15 cellular contexts compared by ENCODE assay signal in genomic region chr2:145919507-145919906, GRCh38.
DNase-seq lines count a peak whose midpoint lies in the region; TF ChIP-seq lines count a peak whose summit lies in the region.
"Had no signal": no experiment of that assay in that cellular context is flagged by ENCODE, and none has a peak within 500 bp of the region (broad histone marks: within the 10 kb centered on the region; RNA-seq: fewer than 3 reads in every experiment).

No MANE protein-coding gene starts in this region.

- H3K36me3 ChIP-seq in BJ (ENCODE audit: control insufficient read depth, insufficient read depth, low read length): no peaks in the 10 kb centered on the region
- H3K36me3 ChIP-seq in Loucy (ENCODE audit: insufficient read depth, low read length): no peaks in the 10 kb centered on the region
- H3K36me3 ChIP-seq in mesenchymal stem cell (ENCODE audit: control insufficient read depth in 1 of 2, insufficient read depth in 2 of 2, low read depth in 1 of 2, low read length in 2 of 2): no peaks in the 10 kb centered on the region
- H3K36me3 ChIP-seq in sigmoid colon: no peaks in the 10 kb centered on the region
- no peaks in the 10 kb centered on the region for H3K36me3 ChIP-seq in adrenal gland (replicated peaks in 1 of 2)
- H3K36me3 ChIP-seq: HAP-1 had no signal

- no peak overlapping the region for H4K8ac ChIP-seq in mesenchymal stem cell (ENCODE audit: low read length)

- H4K20me1 ChIP-seq in Loucy (ENCODE audit: insufficient read depth, low read length, poor library complexity, severe bottlenecking): no peaks in the 10 kb centered on the region

- H3K18ac ChIP-seq in mesenchymal stem cell (ENCODE audit: low read depth in 1 of 2, low read length in 2 of 2): no peak overlapping the region

- H2AFZ ChIP-seq in Loucy (ENCODE audit: low read length) (no peak overlapping the region), mesenchymal stem cell (ENCODE audit: low read depth, low read length) (no peak overlapping the region)

- H3K4me2 ChIP-seq in Loucy (ENCODE audit: low read depth, low read length, poor library complexity, severe bottlenecking) (no peak overlapping the region), mesenchymal stem cell (ENCODE audit: low read length, poor library complexity, severe bottlenecking) (no peak overlapping the region)

- H3F3A ChIP-seq in Loucy (ENCODE audit: low read depth): no peaks in the 10 kb centered on the region

- no peak overlapping the region for H3K4me3 ChIP-seq in BJ (ENCODE audit: low read depth, low read length)
- H3K4me3 ChIP-seq in Loucy (ENCODE audit: low read length, poor library complexity, severe bottlenecking): no peak overlapping the region
- no peak overlapping the region for H3K4me3 ChIP-seq in choroid plexus epithelial cell (ENCODE audit: low read depth, low read length)
- H3K4me3 ChIP-seq in mesenchymal stem cell (ENCODE audit: insufficient read depth in 1 of 2, low read depth in 1 of 2, low read length in 2 of 2): no peak overlapping the region
- H3K4me3 ChIP-seq in sigmoid colon: no peak overlapping the region
- no peak overlapping the region for H3K4me3 ChIP-seq in adrenal gland
- H3K4me3 ChIP-seq: HAP-1 had no signal

- H2BK5ac ChIP-seq in mesenchymal stem cell (ENCODE audit: low read depth, low read length, poor library complexity, severe bottlenecking): no peak overlapping the region

- TF ChIP-seq CTCF in BJ (IDR thresholded peaks at IDR 0.05; ENCODE audit: insufficient read depth, low read depth, low read length) (peak; percentile 11; the same call in 1 of the 2 replicates), Loucy (conservative IDR thresholded peaks at IDR 0.05; ENCODE audit: low read length) (0 out of 2 replicates have a peak, but pooled peaks have one; percentile 11), choroid plexus epithelial cell (conservative IDR thresholded peaks at IDR 0.05; ENCODE audit: low read depth, low read length) (peak; percentile 48), sigmoid colon (IDR thresholded peaks at IDR 0.05) (no peak), adrenal gland (IDR thresholded peaks at IDR 0.05) (no peak)

- H3K9me2 ChIP-seq in Loucy (replicated peaks; ENCODE audit: low read depth, low read length): no peaks in the 10 kb centered on the region

- no peak overlapping the region for H3K4ac ChIP-seq in mesenchymal stem cell (ENCODE audit: low read depth in 1 of 2, low read length in 2 of 2)

- no peak overlapping the region for H4K91ac ChIP-seq in mesenchymal stem cell (ENCODE audit: low read length)

- H3K4me1 ChIP-seq in Loucy (ENCODE audit: insufficient read depth, low read length, poor library complexity, severe bottlenecking) (no peaks in the 10 kb centered on the region), mesenchymal stem cell (ENCODE audit: control insufficient read depth, insufficient read depth, low read depth, low read length) (no peaks in the 10 kb centered on the region), sigmoid colon (no peaks in the 10 kb centered on the region), adrenal gland (replicated peaks in 1 of 2) (no peaks in the 10 kb centered on the region)

- no peak overlapping the region for H2BK15ac ChIP-seq in mesenchymal stem cell (ENCODE audit: low read depth, poor library complexity, severe bottlenecking)

- TF ChIP-seq POLR2A in sigmoid colon (IDR thresholded peaks at IDR 0.05) (no peak), adrenal gland (IDR thresholded peaks at IDR 0.05) (no peak)

- no peak overlapping the region for H3K9ac ChIP-seq in Loucy (ENCODE audit: low read depth, low read length, poor library complexity, severe bottlenecking)
- peak overlapping the region; percentile 48 for H3K9ac ChIP-seq in mesenchymal stem cell (ENCODE audit: low read length)

- DNase-seq in BJ (ENCODE audit: low read depth) (no peak), choroid plexus epithelial cell (ENCODE audit: low read depth) (peak; percentile 53), mesenchymal stem cell (no peak), NCI-H1105 (lab: John Stamatoyannopoulos, UW) (no peak), sigmoid colon (no peak), adrenal gland (no peak)
- no peak for DNase-seq in activated naive CD4-positive, alpha-beta T cell treated with anti-CD3 and anti-CD28 coated beads, Interleukin-2, amount 10 ng/mL, durations not matched to agents 7 days and 5 days
- DNase-seq: activated CD4-positive, alpha-beta T cell treated with anti-CD3 and anti-CD28 coated beads for 36 hours; activated T-cell treated with anti-CD3 and anti-CD28 coated beads, Interleukin-2, amount 50 U/mL, for 24 hours; amygdala; CD4-positive, alpha-beta T cell; kidney glomerular epithelial cell; stimulated activated naive CD8-positive, alpha-beta T cell treated with anti-CD3 and anti-CD28 coated beads, Interleukin-15, amount 100 ng/mL, for 72 hours had no signal

- CTCF ChIA-PET in BJ (lab: Yijun Ruan, JAX): no interaction called here
- CTCF ChIA-PET in activated naive CD4-positive, alpha-beta T cell treated with anti-CD3 and anti-CD28 coated beads, Interleukin-2, amount 10 ng/mL, durations not matched to agents 7 days and 5 days (lab: Charles Lee): no interaction called here

- H3K79me2 ChIP-seq in Loucy (ENCODE audit: insufficient read depth, low read length): no peaks in the 10 kb centered on the region

- H3K27ac Mint-ChIP-seq in activated naive CD4-positive, alpha-beta T cell treated with anti-CD3 and anti-CD28 coated beads, Interleukin-2, amount 10 ng/mL, durations not matched to agents 7 days and 5 days: no peak overlapping the region
- H3K27ac Mint-ChIP-seq: activated CD4-positive, alpha-beta T cell treated with anti-CD3 and anti-CD28 coated beads for 36 hours; activated T-cell treated with anti-CD3 and anti-CD28 coated beads, Interleukin-2, amount 50 U/mL, for 24 hours; CD4-positive, alpha-beta T cell; stimulated activated naive CD8-positive, alpha-beta T cell treated with anti-CD3 and anti-CD28 coated beads, Interleukin-15, amount 100 ng/mL, for 72 hours had no signal

- WGBS in mesenchymal stem cell: no CpG with 5 or more reads among the region's 1 CpG
- WGBS in sigmoid colon, 2 donors: 68 to 72% methylated on average over 1 of the region's 1 CpG
- WGBS in adrenal gland, 4 donors: 55 to 62% (median 61%) methylated on average over 1 of the region's 1 CpG

- no peaks in the 10 kb centered on the region for H3K4me1 Mint-ChIP-seq in activated naive CD4-positive, alpha-beta T cell treated with anti-CD3 and anti-CD28 coated beads, Interleukin-2, amount 10 ng/mL, durations not matched to agents 7 days and 5 days
- H3K4me1 Mint-ChIP-seq: activated CD4-positive, alpha-beta T cell treated with anti-CD3 and anti-CD28 coated beads for 36 hours; stimulated activated naive CD8-positive, alpha-beta T cell treated with anti-CD3 and anti-CD28 coated beads, Interleukin-15, amount 100 ng/mL, for 72 hours had no signal

- H3K27me3 Mint-ChIP-seq in activated naive CD4-positive, alpha-beta T cell treated with anti-CD3 and anti-CD28 coated beads, Interleukin-2, amount 10 ng/mL, durations not matched to agents 7 days and 5 days: no peaks in the 10 kb centered on the region
- H3K27me3 Mint-ChIP-seq: activated CD4-positive, alpha-beta T cell treated with anti-CD3 and anti-CD28 coated beads for 36 hours; activated T-cell treated with anti-CD3 and anti-CD28 coated beads, Interleukin-2, amount 50 U/mL, for 24 hours; CD4-positive, alpha-beta T cell; stimulated activated naive CD8-positive, alpha-beta T cell treated with anti-CD3 and anti-CD28 coated beads, Interleukin-15, amount 100 ng/mL, for 72 hours had no signal

- H3K4me3 Mint-ChIP-seq in activated naive CD4-positive, alpha-beta T cell treated with anti-CD3 and anti-CD28 coated beads, Interleukin-2, amount 10 ng/mL, durations not matched to agents 7 days and 5 days: no peak overlapping the region
- H3K4me3 Mint-ChIP-seq: activated CD4-positive, alpha-beta T cell treated with anti-CD3 and anti-CD28 coated beads for 36 hours; activated T-cell treated with anti-CD3 and anti-CD28 coated beads, Interleukin-2, amount 50 U/mL, for 24 hours; CD4-positive, alpha-beta T cell; stimulated activated naive CD8-positive, alpha-beta T cell treated with anti-CD3 and anti-CD28 coated beads, Interleukin-15, amount 100 ng/mL, for 72 hours had no signal

- intact Hi-C loops in sigmoid colon (cut with DNase I): no loop called here
- intact Hi-C loops in adrenal gland (cut with DNase I): no loop called here

- H3K36me3 Mint-ChIP-seq in activated naive CD4-positive, alpha-beta T cell treated with anti-CD3 and anti-CD28 coated beads, Interleukin-2, amount 10 ng/mL, durations not matched to agents 7 days and 5 days: no peaks in the 10 kb centered on the region

- H3K9me3 Mint-ChIP-seq in activated naive CD4-positive, alpha-beta T cell treated with anti-CD3 and anti-CD28 coated beads, Interleukin-2, amount 10 ng/mL, durations not matched to agents 7 days and 5 days: no peaks in the 10 kb centered on the region
- H3K9me3 Mint-ChIP-seq: activated T-cell treated with anti-CD3 and anti-CD28 coated beads, Interleukin-2, amount 50 U/mL, for 24 hours; CD4-positive, alpha-beta T cell; stimulated activated naive CD8-positive, alpha-beta T cell treated with anti-CD3 and anti-CD28 coated beads, Interleukin-15, amount 100 ng/mL, for 72 hours had no signal

- H3K23ac ChIP-seq in mesenchymal stem cell (ENCODE audit: low read length in 2 of 2): no peak overlapping the region

- H3K27me3 ChIP-seq in BJ (ENCODE audit: control insufficient read depth, insufficient read depth, low read length): no peaks in the 10 kb centered on the region
- no peaks in the 10 kb centered on the region for H3K27me3 ChIP-seq in Loucy (ENCODE audit: insufficient read depth, low read length, poor library complexity, severe bottlenecking)
- no peaks in the 10 kb centered on the region for H3K27me3 ChIP-seq in mesenchymal stem cell (ENCODE audit: control insufficient read depth in 1 of 2, insufficient read depth in 1 of 2, low read length in 2 of 2)
- H3K27me3 ChIP-seq in sigmoid colon: no peaks in the 10 kb centered on the region
- H3K27me3 ChIP-seq in adrenal gland: no peaks in the 10 kb centered on the region

- H3K79me1 ChIP-seq in mesenchymal stem cell (replicated peaks; ENCODE audit: low read length, poor library complexity, severe bottlenecking): no peaks in the 10 kb centered on the region

- POLR2A ChIA-PET in BJ (lab: Charles Lee): no interaction called here

- TF ChIP-seq EP300 in sigmoid colon (IDR thresholded peaks at IDR 0.05): no peak

- H3K9me3 ChIP-seq in Loucy (ENCODE audit: insufficient read depth, low read depth, low read length) (no peaks in the 10 kb centered on the region), mesenchymal stem cell (ENCODE audit: control insufficient read depth, low read length) (no peaks in the 10 kb centered on the region), sigmoid colon (no peaks in the 10 kb centered on the region), adrenal gland (replicated peaks in 1 of 3) (no peaks in the 10 kb centered on the region)
- H3K9me3 ChIP-seq: HAP-1 had no signal

- H3K27ac ChIP-seq in mesenchymal stem cell (ENCODE audit: low read length, poor library complexity, severe bottlenecking): no peak overlapping the region
- H3K27ac ChIP-seq in sigmoid colon: no peak overlapping the region
- no peak overlapping the region for H3K27ac ChIP-seq in adrenal gland

- H2AK5ac ChIP-seq in mesenchymal stem cell (ENCODE audit: low read length, severe bottlenecking): no peak overlapping the region

- H2BK12ac ChIP-seq in mesenchymal stem cell (ENCODE audit: low read length in 2 of 2): no peak overlapping the region

- H2BK120ac ChIP-seq in mesenchymal stem cell (ENCODE audit: low read depth, low read length): no peak overlapping the region

- no peak overlapping the region for H3K14ac ChIP-seq in mesenchymal stem cell (ENCODE audit: low read length in 2 of 2)

Comparison
In these comparisons a context has a peak if more than half of its experiments do, and no peak if none do; other contexts are left out.
1. CTCF ChIP-seq: peak in BJ (single experiment), Loucy (single experiment) and choroid plexus epithelial cell (single experiment); none in sigmoid colon (0 of 4) and adrenal gland (0 of 6).